ENCODE assay signal across 1 cellular context in the genomic region with DNA sequence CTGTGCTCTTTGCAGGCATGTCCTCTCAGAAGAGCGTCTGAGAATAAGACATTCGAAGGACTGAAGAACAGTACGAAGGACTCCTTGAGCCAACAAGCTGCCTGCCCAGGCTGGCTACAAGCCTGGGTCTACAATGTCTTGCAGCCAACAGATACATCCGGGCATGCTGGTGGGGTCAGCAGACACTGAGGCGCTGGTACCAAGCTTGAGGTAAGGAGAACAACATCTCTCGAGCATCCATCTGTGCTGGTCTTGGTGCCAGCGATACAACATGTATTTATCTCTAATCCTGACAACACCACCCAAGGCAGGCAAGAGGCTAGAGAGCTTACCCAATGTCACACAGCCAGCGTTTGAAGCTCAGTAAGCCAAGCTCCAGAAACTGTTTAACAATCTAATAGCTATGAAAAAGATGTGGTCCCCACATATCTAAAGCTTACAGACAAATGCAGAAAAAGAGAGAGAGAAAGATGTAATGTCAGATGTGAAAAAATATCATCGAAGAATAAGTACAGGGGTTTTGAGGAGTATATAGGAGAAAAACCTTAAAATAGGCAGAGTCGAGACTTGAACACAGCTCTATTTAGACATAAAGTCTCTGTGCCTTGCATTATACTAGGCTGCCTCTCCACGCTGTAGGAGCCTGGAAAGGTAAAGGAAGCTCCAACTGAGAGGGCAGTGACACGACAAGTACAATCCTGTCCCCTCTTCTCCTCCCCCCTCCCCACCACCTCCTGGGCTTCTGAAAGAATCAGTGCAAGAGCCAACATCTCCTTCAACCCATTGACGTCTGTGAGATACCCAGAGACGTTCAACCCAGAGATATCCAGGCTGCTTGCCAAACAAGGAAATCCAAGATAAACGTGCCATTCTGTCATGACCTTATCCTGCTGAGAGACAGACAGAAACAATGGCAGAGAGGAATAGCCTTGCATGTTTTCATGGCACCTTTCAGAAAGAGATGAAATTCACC.
TF ChIP-seq lines count a peak whose summit lies in the region.

No MANE protein-coding gene starts in this region.

TF ChIP-seq in HEK293, 187 proteins besides CTCF, POLR2A, EP300 and RAD21 (continued from another document):
- TF ChIP-seq WT1 (tag by site-specific recombination; IDR thresholded peaks at IDR 0.05) (peak; percentile 36; the same call in 1 of the 2 replicates), ZNF610 (tag by site-specific recombination; IDR thresholded peaks at IDR 0.05; ENCODE audit: borderline replicate concordance) (no peak), FEZF1 (tag by site-specific recombination; IDR thresholded peaks at IDR 0.05) (0 out of 2 replicates have a peak, but pooled peaks have one; percentile 26), GFI1B (tag by site-specific recombination; IDR thresholded peaks at IDR 0.05) (peak; percentile 63; the same call in 1 of the 2 replicates), OVOL3 (tag by site-specific recombination; IDR thresholded peaks at IDR 0.05) (no peak), SCRT1 (tag by site-specific recombination; IDR thresholded peaks at IDR 0.05; ENCODE audit: borderline replicate concordance) (no peak), ZNF629 (tag by site-specific recombination; IDR thresholded peaks at IDR 0.05) (peak; percentile 66), KLF9 (tag by site-specific recombination; IDR thresholded peaks at IDR 0.05; ENCODE audit: low read depth) (no peak), KLF1 (tag by site-specific recombination; IDR thresholded peaks at IDR 0.05) (no peak), ZNF777 (tag by site-specific recombination; IDR thresholded peaks at IDR 0.05; ENCODE audit: borderline replicate concordance) (no peak), ZSCAN30 (tag by site-specific recombination; IDR thresholded peaks at IDR 0.05) (peak; percentile 50; the same call in 1 of the 2 replicates), ZNF530 (tag by site-specific recombination; IDR thresholded peaks at IDR 0.05; ENCODE audit: low read depth) (no peak), ZBTB20 (tag by site-specific recombination; IDR thresholded peaks at IDR 0.05) (no peak), ZNF341 (tag by site-specific recombination; IDR thresholded peaks at IDR 0.05; ENCODE audit: low read depth) (peak; percentile 37), ZNF677 (tag by site-specific recombination; IDR thresholded peaks at IDR 0.05) (no peak), GLI2 (tag by site-specific recombination; IDR thresholded peaks at IDR 0.05; ENCODE audit: borderline replicate concordance, low read depth) (no peak), ZBTB17 (tag by site-specific recombination; IDR thresholded peaks at IDR 0.05) (peak; percentile 75), ZNF48 (tag by site-specific recombination; IDR thresholded peaks at IDR 0.05) (no peak), ZNF558 (tag by site-specific recombination; IDR thresholded peaks at IDR 0.05) (0 out of 2 replicates have a peak, but pooled peaks have one; percentile 19), ZNF791 (tag by site-specific recombination; IDR thresholded peaks at IDR 0.05) (no peak), SP7 (tag by site-specific recombination; IDR thresholded peaks at IDR 0.05) (peak; percentile 26; the same call in 1 of the 2 replicates), ZNF292 (tag by site-specific recombination; IDR thresholded peaks at IDR 0.05; ENCODE audit: borderline replicate concordance, low read depth) (no peak), ZNF585B (tag by site-specific recombination; IDR thresholded peaks at IDR 0.05) (no peak), ZNF202 (tag by site-specific recombination; IDR thresholded peaks at IDR 0.05; ENCODE audit: borderline replicate concordance) (no peak), ZNF157 (tag by site-specific recombination; IDR thresholded peaks at IDR 0.05) (no peak), ZFP3 (tag by site-specific recombination; IDR thresholded peaks at IDR 0.05; ENCODE audit: low read depth) (peak; percentile 62), ZNF114 (tag by site-specific recombination; IDR thresholded peaks at IDR 0.05) (no peak), ZNF239 (tag by site-specific recombination; IDR thresholded peaks at IDR 0.05) (no peak), REPIN1 (tag by site-specific recombination; IDR thresholded peaks at IDR 0.05; ENCODE audit: low read depth) (no peak), ZNF394 (tag by site-specific recombination; IDR thresholded peaks at IDR 0.05; ENCODE audit: borderline replicate concordance) (no peak), OSR2 (tag by site-specific recombination; IDR thresholded peaks at IDR 0.05) (peak; percentile 28; the same call in 1 of the 2 replicates)
- TF ChIP-seq, protein P1, sequence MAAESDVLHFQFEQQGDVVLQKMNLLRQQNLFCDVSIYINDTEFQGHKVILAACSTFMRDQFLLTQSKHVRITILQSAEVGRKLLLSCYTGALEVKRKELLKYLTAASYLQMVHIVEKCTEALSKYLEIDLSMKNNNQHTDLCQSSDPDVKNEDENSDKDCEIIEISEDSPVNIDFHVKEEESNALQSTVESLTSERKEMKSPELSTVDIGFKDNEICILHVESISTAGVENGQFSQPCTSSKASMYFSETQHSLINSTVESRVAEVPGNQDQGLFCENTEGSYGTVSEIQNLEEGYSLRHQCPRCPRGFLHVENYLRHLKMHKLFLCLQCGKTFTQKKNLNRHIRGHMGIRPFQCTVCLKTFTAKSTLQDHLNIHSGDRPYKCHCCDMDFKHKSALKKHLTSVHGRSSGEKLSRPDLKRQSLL (tag by site-specific recombination; IDR thresholded peaks at IDR 0.05) = no peak
- TF ChIP-seq, protein P2, sequence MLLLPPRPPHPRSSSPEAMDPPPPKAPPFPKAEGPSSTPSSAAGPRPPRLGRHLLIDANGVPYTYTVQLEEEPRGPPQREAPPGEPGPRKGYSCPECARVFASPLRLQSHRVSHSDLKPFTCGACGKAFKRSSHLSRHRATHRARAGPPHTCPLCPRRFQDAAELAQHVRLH (tag by site-specific recombination; IDR thresholded peaks at IDR 0.05) = peak; percentile 44; the same call in 1 of the 2 replicates
- TF ChIP-seq, protein P3, sequence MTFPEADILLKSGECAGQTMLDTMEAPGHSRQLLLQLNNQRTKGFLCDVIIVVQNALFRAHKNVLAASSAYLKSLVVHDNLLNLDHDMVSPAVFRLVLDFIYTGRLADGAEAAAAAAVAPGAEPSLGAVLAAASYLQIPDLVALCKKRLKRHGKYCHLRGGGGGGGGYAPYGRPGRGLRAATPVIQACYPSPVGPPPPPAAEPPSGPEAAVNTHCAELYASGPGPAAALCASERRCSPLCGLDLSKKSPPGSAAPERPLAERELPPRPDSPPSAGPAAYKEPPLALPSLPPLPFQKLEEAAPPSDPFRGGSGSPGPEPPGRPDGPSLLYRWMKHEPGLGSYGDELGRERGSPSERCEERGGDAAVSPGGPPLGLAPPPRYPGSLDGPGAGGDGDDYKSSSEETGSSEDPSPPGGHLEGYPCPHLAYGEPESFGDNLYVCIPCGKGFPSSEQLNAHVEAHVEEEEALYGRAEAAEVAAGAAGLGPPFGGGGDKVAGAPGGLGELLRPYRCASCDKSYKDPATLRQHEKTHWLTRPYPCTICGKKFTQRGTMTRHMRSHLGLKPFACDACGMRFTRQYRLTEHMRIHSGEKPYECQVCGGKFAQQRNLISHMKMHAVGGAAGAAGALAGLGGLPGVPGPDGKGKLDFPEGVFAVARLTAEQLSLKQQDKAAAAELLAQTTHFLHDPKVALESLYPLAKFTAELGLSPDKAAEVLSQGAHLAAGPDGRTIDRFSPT (tag by site-specific recombination; IDR thresholded peaks at IDR 0.05) = no peak
- TF ChIP-seq, protein P4, sequence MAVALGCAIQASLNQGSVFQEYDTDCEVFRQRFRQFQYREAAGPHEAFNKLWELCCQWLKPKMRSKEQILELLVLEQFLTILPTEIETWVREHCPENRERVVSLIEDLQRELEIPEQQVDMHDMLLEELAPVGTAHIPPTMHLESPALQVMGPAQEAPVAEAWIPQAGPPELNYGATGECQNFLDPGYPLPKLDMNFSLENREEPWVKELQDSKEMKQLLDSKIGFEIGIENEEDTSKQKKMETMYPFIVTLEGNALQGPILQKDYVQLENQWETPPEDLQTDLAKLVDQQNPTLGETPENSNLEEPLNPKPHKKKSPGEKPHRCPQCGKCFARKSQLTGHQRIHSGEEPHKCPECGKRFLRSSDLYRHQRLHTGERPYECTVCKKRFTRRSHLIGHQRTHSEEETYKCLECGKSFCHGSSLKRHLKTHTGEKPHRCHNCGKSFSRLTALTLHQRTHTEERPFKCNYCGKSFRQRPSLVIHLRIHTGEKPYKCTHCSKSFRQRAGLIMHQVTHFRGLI (tag by site-specific recombination; IDR thresholded peaks at IDR 0.05) = no peak
- TF ChIP-seq, protein P5, sequence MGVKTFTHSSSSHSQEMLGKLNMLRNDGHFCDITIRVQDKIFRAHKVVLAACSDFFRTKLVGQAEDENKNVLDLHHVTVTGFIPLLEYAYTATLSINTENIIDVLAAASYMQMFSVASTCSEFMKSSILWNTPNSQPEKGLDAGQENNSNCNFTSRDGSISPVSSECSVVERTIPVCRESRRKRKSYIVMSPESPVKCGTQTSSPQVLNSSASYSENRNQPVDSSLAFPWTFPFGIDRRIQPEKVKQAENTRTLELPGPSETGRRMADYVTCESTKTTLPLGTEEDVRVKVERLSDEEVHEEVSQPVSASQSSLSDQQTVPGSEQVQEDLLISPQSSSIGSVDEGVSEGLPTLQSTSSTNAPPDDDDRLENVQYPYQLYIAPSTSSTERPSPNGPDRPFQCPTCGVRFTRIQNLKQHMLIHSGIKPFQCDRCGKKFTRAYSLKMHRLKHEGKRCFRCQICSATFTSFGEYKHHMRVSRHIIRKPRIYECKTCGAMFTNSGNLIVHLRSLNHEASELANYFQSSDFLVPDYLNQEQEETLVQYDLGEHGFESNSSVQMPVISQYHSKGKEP (tag by site-specific recombination; IDR thresholded peaks at IDR 0.05) = no peak
- TF ChIP-seq, protein P6, sequence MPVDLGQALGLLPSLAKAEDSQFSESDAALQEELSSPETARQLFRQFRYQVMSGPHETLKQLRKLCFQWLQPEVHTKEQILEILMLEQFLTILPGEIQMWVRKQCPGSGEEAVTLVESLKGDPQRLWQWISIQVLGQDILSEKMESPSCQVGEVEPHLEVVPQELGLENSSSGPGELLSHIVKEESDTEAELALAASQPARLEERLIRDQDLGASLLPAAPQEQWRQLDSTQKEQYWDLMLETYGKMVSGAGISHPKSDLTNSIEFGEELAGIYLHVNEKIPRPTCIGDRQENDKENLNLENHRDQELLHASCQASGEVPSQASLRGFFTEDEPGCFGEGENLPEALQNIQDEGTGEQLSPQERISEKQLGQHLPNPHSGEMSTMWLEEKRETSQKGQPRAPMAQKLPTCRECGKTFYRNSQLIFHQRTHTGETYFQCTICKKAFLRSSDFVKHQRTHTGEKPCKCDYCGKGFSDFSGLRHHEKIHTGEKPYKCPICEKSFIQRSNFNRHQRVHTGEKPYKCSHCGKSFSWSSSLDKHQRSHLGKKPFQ (tag by site-specific recombination; IDR thresholded peaks at IDR 0.05) = no peak
- TF ChIP-seq, protein P7, sequence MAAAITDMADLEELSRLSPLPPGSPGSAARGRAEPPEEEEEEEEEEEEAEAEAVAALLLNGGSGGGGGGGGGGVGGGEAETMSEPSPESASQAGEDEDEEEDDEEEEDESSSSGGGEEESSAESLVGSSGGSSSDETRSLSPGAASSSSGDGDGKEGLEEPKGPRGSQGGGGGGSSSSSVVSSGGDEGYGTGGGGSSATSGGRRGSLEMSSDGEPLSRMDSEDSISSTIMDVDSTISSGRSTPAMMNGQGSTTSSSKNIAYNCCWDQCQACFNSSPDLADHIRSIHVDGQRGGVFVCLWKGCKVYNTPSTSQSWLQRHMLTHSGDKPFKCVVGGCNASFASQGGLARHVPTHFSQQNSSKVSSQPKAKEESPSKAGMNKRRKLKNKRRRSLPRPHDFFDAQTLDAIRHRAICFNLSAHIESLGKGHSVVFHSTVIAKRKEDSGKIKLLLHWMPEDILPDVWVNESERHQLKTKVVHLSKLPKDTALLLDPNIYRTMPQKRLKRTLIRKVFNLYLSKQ (tag by site-specific recombination; IDR thresholded peaks at IDR 0.05; ENCODE audit: borderline replicate concordance) = no peak
- TF ChIP-seq, protein P8, sequence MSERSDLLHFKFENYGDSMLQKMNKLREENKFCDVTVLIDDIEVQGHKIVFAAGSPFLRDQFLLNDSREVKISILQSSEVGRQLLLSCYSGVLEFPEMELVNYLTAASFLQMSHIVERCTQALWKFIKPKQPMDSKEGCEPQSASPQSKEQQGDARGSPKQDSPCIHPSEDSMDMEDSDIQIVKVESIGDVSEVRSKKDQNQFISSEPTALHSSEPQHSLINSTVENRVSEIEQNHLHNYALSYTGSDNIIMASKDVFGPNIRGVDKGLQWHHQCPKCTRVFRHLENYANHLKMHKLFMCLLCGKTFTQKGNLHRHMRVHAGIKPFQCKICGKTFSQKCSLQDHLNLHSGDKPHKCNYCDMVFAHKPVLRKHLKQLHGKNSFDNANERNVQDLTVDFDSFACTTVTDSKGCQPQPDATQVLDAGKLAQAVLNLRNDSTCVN (tag by site-specific recombination; optimal IDR thresholded peaks at IDR 0.05) = no peak
- TF ChIP-seq, protein P9, sequence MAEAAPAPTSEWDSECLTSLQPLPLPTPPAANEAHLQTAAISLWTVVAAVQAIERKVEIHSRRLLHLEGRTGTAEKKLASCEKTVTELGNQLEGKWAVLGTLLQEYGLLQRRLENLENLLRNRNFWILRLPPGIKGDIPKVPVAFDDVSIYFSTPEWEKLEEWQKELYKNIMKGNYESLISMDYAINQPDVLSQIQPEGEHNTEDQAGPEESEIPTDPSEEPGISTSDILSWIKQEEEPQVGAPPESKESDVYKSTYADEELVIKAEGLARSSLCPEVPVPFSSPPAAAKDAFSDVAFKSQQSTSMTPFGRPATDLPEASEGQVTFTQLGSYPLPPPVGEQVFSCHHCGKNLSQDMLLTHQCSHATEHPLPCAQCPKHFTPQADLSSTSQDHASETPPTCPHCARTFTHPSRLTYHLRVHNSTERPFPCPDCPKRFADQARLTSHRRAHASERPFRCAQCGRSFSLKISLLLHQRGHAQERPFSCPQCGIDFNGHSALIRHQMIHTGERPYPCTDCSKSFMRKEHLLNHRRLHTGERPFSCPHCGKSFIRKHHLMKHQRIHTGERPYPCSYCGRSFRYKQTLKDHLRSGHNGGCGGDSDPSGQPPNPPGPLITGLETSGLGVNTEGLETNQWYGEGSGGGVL (tag by site-specific recombination; IDR thresholded peaks at IDR 0.05) = no peak
- TF ChIP-seq, protein P10, sequence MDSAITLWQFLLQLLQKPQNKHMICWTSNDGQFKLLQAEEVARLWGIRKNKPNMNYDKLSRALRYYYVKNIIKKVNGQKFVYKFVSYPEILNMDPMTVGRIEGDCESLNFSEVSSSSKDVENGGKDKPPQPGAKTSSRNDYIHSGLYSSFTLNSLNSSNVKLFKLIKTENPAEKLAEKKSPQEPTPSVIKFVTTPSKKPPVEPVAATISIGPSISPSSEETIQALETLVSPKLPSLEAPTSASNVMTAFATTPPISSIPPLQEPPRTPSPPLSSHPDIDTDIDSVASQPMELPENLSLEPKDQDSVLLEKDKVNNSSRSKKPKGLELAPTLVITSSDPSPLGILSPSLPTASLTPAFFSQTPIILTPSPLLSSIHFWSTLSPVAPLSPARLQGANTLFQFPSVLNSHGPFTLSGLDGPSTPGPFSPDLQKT (IDR thresholded peaks at IDR 0.05; ENCODE audit: borderline replicate concordance, low read depth, low read length) = no peak
- TF ChIP-seq, protein P11, sequence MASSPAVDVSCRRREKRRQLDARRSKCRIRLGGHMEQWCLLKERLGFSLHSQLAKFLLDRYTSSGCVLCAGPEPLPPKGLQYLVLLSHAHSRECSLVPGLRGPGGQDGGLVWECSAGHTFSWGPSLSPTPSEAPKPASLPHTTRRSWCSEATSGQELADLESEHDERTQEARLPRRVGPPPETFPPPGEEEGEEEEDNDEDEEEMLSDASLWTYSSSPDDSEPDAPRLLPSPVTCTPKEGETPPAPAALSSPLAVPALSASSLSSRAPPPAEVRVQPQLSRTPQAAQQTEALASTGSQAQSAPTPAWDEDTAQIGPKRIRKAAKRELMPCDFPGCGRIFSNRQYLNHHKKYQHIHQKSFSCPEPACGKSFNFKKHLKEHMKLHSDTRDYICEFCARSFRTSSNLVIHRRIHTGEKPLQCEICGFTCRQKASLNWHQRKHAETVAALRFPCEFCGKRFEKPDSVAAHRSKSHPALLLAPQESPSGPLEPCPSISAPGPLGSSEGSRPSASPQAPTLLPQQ (tag by site-specific recombination; IDR thresholded peaks at IDR 0.05) = no peak
